In the genomic region with DNA sequence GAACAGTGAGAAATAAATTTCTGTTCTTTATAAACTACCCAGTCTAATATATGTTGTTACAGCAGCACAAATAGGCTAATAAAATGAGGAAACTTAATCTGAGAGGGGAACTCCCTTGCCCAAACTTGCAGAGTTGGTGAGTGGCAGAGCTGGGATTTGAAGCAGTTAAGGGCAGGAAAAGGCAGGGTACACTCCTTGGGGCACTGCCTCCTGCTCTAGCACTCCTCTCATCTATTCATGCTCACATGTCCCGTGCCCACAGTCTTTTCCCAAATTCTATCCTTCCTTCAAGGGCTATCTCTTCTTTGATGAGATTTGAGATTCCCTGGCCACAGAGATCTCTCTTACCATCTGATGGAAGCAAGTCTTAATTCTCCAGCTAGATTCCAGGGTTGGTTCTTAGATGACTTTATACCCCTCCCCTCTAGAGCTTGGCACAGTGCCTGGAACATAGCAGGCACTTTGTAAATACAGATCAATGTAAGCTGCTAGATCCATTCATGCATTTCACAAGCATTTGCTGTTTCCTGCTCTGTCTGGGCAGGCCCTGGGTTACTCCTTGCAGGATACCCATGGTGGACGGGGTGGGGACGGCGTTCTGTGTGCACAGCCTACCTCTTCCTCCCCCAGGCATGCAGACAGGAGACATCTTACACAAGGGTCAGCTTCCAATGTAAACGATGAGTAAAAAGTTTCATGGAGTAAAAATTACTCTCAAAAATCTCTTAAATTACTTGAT, we compare ENCODE assay signal across 1 cellular context.
TF ChIP-seq lines count a peak whose summit lies in the region.

No MANE protein-coding gene starts in this region.

TF ChIP-seq in A549, 52 proteins besides CTCF, POLR2A, EP300 and RAD21 (continued from another document):
- no peak for TF ChIP-seq POLR2AphosphoS2 (conservative IDR thresholded peaks at IDR 0.05; ENCODE audit: low read length)
- TF ChIP-seq, protein P1, sequence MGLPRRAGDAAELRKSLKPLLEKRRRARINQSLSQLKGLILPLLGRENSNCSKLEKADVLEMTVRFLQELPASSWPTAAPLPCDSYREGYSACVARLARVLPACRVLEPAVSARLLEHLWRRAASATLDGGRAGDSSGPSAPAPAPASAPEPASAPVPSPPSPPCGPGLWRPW (IDR thresholded peaks at IDR 0.05), result no peak
